Comparison of ENCODE assay signal across 13 cellular contexts in genomic region chr15:25852696-25853524, GRCh38. TPM values are rescaled to one million over a fixed set of nuclear protein-coding genes. Genes with fewer than 3 reads are reported as not detected.
A peak's percentile ranks its signal among the peaks of the same experiment; 100 is the strongest.
DNase-seq lines count a peak whose midpoint lies in the region; ATAC-seq, FAIRE-seq and TF ChIP-seq lines count a peak whose summit lies in the region.
"Had no signal": no experiment of that assay in that cellular context is flagged by ENCODE, and none has a peak within 500 bp of the region (broad histone marks: within the 10 kb centered on the region; RNA-seq: fewer than 3 reads in every experiment).

No MANE protein-coding gene starts in this region.

- peaks cover 31% of the 10 kb centered on the region for H3K36me3 Mint-ChIP-seq in CD8-positive, alpha-beta T cell
- no peaks in the 10 kb centered on the region for H3K36me3 Mint-ChIP-seq in neural progenitor cell

- H2BK120ac ChIP-seq in IMR-90 (ENCODE audit: low read depth, low read length): peak overlapping the region; percentile 6

- H3K4me3 ChIP-seq in CD8-positive, alpha-beta T cell (ENCODE audit: low read depth, low read length): no peak overlapping the region
- H3K4me3 ChIP-seq in IMR-90 (ENCODE audit: insufficient read depth, low read depth, low read length): no peak overlapping the region
- H3K4me3 ChIP-seq in GM12878: no peak overlapping the region
- H3K4me3 ChIP-seq in neural progenitor cell: no peak overlapping the region
- H3K4me3 ChIP-seq in upper lobe of right lung: no peak overlapping the region
- H3K4me3 ChIP-seq: lower lobe of right lung, psoas muscle had no signal

- SMC1A ChIA-PET in GM12878 (lab: Charles Lee; ENCODE audit: uncharacterized antibody, unreplicated experiment): interaction anchor here (1.0 kb wide), 1 partner anchor 41 kb away, joined by 3 read pairs; no protein-coding TSS in a partner anchor

- peak overlapping the region; percentile 36; the same call in 1 of the 2 replicates for H3K18ac ChIP-seq in IMR-90 (ENCODE audit: low read depth, low read length)

- peak overlapping the region; percentile 39; the same call in 1 of the 2 replicates for H4K91ac ChIP-seq in IMR-90 (ENCODE audit: insufficient read depth, low read depth, low read length)

- no peak overlapping the region for H3K27ac ChIP-seq in CD8-positive, alpha-beta T cell (ENCODE audit: low read depth, low read length)
- H3K27ac ChIP-seq in IMR-90 (ENCODE audit: insufficient read depth, low read length) (no peak overlapping the region), GM12878 (ENCODE audit: control insufficient read depth, insufficient read depth) (no peak overlapping the region), neural progenitor cell (no peak overlapping the region), upper lobe of right lung (no peak overlapping the region)
- H3K27ac ChIP-seq: lower lobe of right lung, psoas muscle had no signal

- peaks cover 6 to 67% of the 10 kb centered on the region in 2 experiments; a peak in 3 of 4 replicates for H3K79me1 ChIP-seq in IMR-90 (ENCODE audit: low read depth in 1 of 2, low read length in 2 of 2)

- peak overlapping the region; percentile 27 for H2BK5ac ChIP-seq in IMR-90 (ENCODE audit: low read depth, low read length, poor library complexity, severe bottlenecking)

- H4K5ac ChIP-seq in IMR-90 (ENCODE audit: low read depth, low read length): peak overlapping the region; percentile 44

- TF ChIP-seq CTCF in CD8-positive, alpha-beta T cell (IDR thresholded peaks at IDR 0.05): no peak
- TF ChIP-seq CTCF in IMR-90 (conservative IDR thresholded peaks at IDR 0.05; ENCODE audit: low read depth, low read length) (no peak), GM12878 (IDR thresholded peaks at IDR 0.05 in 2 of 3, conservative IDR thresholded peaks at IDR 0.05 in 1 of 3; ENCODE audit: control insufficient read depth in 2 of 3, extremely low read depth in 1 of 3, insufficient read depth in 1 of 3, low read depth in 3 of 3, low read length in 3 of 3) (no peak), neural progenitor cell (IDR thresholded peaks at IDR 0.05) (no peak), upper lobe of right lung (IDR thresholded peaks at IDR 0.05) (no peak)

- H3F3A ChIP-seq in neural progenitor cell (ENCODE audit: low read depth): peaks cover 16% of the 10 kb centered on the region

- dilution Hi-C loops in IMR-90 (cut with HindIII; ENCODE audit: low sequenced_read_pairs, unreplicated experiment): no loop called here

- H3K9me3 ChIP-seq in CD8-positive, alpha-beta T cell (ENCODE audit: low read length): no peaks in the 10 kb centered on the region
- H3K9me3 ChIP-seq in IMR-90 (ENCODE audit: control insufficient read depth, insufficient read depth, low read length) (no peaks in the 10 kb centered on the region), GM12878 (replicated peaks; ENCODE audit: control insufficient read depth, insufficient read depth, low read length) (no peaks in the 10 kb centered on the region; the same call in 2 of the 3 replicates), neural progenitor cell (ENCODE audit: low read depth) (no peaks in the 10 kb centered on the region), upper lobe of right lung (no peaks in the 10 kb centered on the region)
- H3K9me3 ChIP-seq: lower lobe of right lung, psoas muscle had no signal

- BruUV-seq in IMR-90 (replicated peaks; lab: Mats Ljungman, UMichigan) (no TSS peak), GM12878 (replicated peaks; lab: Mats Ljungman, UMichigan) (no TSS peak)

- TF ChIP-seq RAD21 in IMR-90 (IDR thresholded peaks at IDR 0.05; ENCODE audit: low read length) (no peak), GM12878 (IDR thresholded peaks at IDR 0.05; ENCODE audit: insufficient read depth, low read depth, low read length) (no peak)

- peaks cover under 1% of the 10 kb centered on the region; the same call in 1 of the 2 replicates for H4K20me1 ChIP-seq in IMR-90 (ENCODE audit: insufficient read depth, low read length)
- no peaks in the 10 kb centered on the region for H4K20me1 ChIP-seq in GM12878 (ENCODE audit: control insufficient read depth, insufficient read depth)
- H4K20me1 ChIP-seq in neural progenitor cell (ENCODE audit: low read depth): no peaks in the 10 kb centered on the region

- H2AK5ac ChIP-seq in IMR-90 (ENCODE audit: low read depth, low read length): no peak overlapping the region

- no peaks in the 10 kb centered on the region for H3K27me3 Mint-ChIP-seq in CD8-positive, alpha-beta T cell (ENCODE audit: low read depth)
- peaks cover 3% of the 10 kb centered on the region for H3K27me3 Mint-ChIP-seq in neural progenitor cell (ENCODE audit: insufficient read depth, low read depth)

- H2AFZ ChIP-seq in IMR-90 (replicated peaks; ENCODE audit: low read length, poor library complexity): no peak overlapping the region
- no peak overlapping the region for H2AFZ ChIP-seq in GM12878 (ENCODE audit: control insufficient read depth, low read depth, low read length)
- H2AFZ ChIP-seq in neural progenitor cell (replicated peaks): no peak overlapping the region

- H3K79me2 ChIP-seq in GM12878 (ENCODE audit: control insufficient read depth, insufficient read depth, low read length) (no peaks in the 10 kb centered on the region), neural progenitor cell (ENCODE audit: low read depth) (no peaks in the 10 kb centered on the region)

- 0 out of 4 replicates have a peak overlapping the region, but pooled peaks of 1 of the 2 experiments have one; percentile 2 for H4K8ac ChIP-seq in IMR-90 (ENCODE audit: low read depth in 2 of 2, low read length in 2 of 2)

- H3K9ac ChIP-seq in IMR-90 (ENCODE audit: low read depth, low read length) (no peak overlapping the region; the same call in 1 of the 2 replicates), GM12878 (ENCODE audit: control insufficient read depth, insufficient read depth, low read length) (no peak overlapping the region), neural progenitor cell (no peak overlapping the region)

- H3K4me1 Mint-ChIP-seq in CD8-positive, alpha-beta T cell (ENCODE audit: low read depth): peaks cover 90% of the 10 kb centered on the region
- peaks cover 34% of the 10 kb centered on the region for H3K4me1 Mint-ChIP-seq in neural progenitor cell

- H3K4me3 Mint-ChIP-seq in CD8-positive, alpha-beta T cell: peak overlapping the region; percentile 50
- no peak overlapping the region for H3K4me3 Mint-ChIP-seq in neural progenitor cell

- DNase-seq in CD8-positive, alpha-beta T cell: no peak
- DNase-seq in IMR-90 (no peak), GM12878 (ENCODE audit: low read depth, low spot score) (no peak), neural progenitor cell (ENCODE audit: low spot score) (no peak), nucleus accumbens (lab: John Stamatoyannopoulos, UW) (no peak), upper lobe of right lung (no peak)
- DNase-seq in stimulated activated CD4-positive, alpha-beta T cell treated with anti-CD3 and anti-CD28 coated beads, Interleukin-2, amount 100 ng/mL, for 24 hours: no peak
- no peak for DNase-seq in activated CD4-positive, CD25-positive, alpha-beta regulatory T cell treated with anti-CD3 and anti-CD28 coated beads, Interleukin-2, amount 50 U/mL, for 72 hours
- DNase-seq: activated CD8-positive, alpha-beta memory T cell treated with anti-CD3 and anti-CD28 coated beads, Interleukin-2, amount 50 U/mL, for 48 hours; lower lobe of right lung; NCI-H1417 treated with DMSO at 0.1 percent for 48 hours; psoas muscle had no signal

- intact Hi-C loops in CD8-positive, alpha-beta T cell (cut with DNase I, micrococcal nuclease): loop anchor here (5.0 kb wide), 3 partner anchors 79 to 416 kb away; partner anchors contain the start of gene UBE3A (in 1 of the 2)
- intact Hi-C loops in IMR-90 (cut with micrococcal nuclease): loop anchor here (5.0 kb wide), 1 partner anchor 116 kb away; no protein-coding TSS in a partner anchor
- intact Hi-C loops in GM12878 (cut with micrococcal nuclease; ENCODE audit: unreplicated experiment): loop anchor here (5.0 kb wide), 2 partner anchors 61 to 79 kb away; no protein-coding TSS in a partner anchor
- intact Hi-C loops in upper lobe of right lung (cut with DNase I): no loop called here

- no peak overlapping the region for H3K56ac ChIP-seq in IMR-90 (ENCODE audit: extremely low read depth, insufficient read depth, low read length)

- no peak for TF ChIP-seq EP300 in GM12878 (IDR thresholded peaks at IDR 0.05; ENCODE audit: borderline replicate concordance in 1 of 2, control insufficient read depth in 1 of 2, low read depth in 2 of 2, low read length in 2 of 2)

- H2BK20ac ChIP-seq in IMR-90 (ENCODE audit: low read depth, low read length): peak overlapping the region; percentile 43

- H3K27me3 ChIP-seq in CD8-positive, alpha-beta T cell (ENCODE audit: insufficient read depth, low read length): no peaks in the 10 kb centered on the region
- H3K27me3 ChIP-seq in IMR-90 (ENCODE audit: control insufficient read depth, insufficient read depth, low read length): no peaks in the 10 kb centered on the region
- no peaks in the 10 kb centered on the region for H3K27me3 ChIP-seq in GM12878 (replicated peaks in 1 of 2; ENCODE audit: control insufficient read depth in 2 of 2, insufficient read depth in 2 of 2, low read length in 1 of 2)
- H3K27me3 ChIP-seq in neural progenitor cell: no peaks in the 10 kb centered on the region
- no peaks in the 10 kb centered on the region for H3K27me3 ChIP-seq in upper lobe of right lung

- TF ChIP-seq POLR2A in IMR-90 (IDR thresholded peaks at IDR 0.05; ENCODE audit: low read depth, low read length) (no peak), GM12878 (IDR thresholded peaks at IDR 0.05; ENCODE audit: low read depth, low read length) (no peak)

- CTCF ChIA-PET in CD8-positive, alpha-beta T cell (lab: Charles Lee): interaction anchor here (0.9 kb wide), 1 partner anchor 69 kb away, joined by 3 read pairs; no protein-coding TSS in a partner anchor
- CTCF ChIA-PET in IMR-90 (lab: Yijun Ruan, JAX) (interaction anchor here (0.6 to 2.9 kb wide), 2 partner anchors 66 to 81 kb away, joined by 3 to 11 read pairs; no protein-coding TSS in a partner anchor), GM12878 (lab: Yijun Ruan, JAX) (no interaction called here)

- in situ Hi-C loops in IMR-90 (cut with MboI; ENCODE audit: low sequenced_read_pairs): no loop called here
- in situ Hi-C loops in GM12878 (cut with MboI): no loop called here

- H3K27ac Mint-ChIP-seq in CD8-positive, alpha-beta T cell: peak overlapping the region; percentile 98
- peak overlapping the region; percentile 35 for H3K27ac Mint-ChIP-seq in neural progenitor cell

- RAD21 ChIA-PET in GM12878 (lab: Charles Lee; ENCODE audit: unreplicated experiment): no interaction called here

- no peaks in the 10 kb centered on the region for H3K9me3 Mint-ChIP-seq in CD8-positive, alpha-beta T cell
- no peaks in the 10 kb centered on the region for H3K9me3 Mint-ChIP-seq in neural progenitor cell

- peaks cover 76% of the 10 kb centered on the region for H3K4me1 ChIP-seq in CD8-positive, alpha-beta T cell (ENCODE audit: insufficient read depth, low read length)
- H3K4me1 ChIP-seq in IMR-90 (ENCODE audit: control insufficient read depth, insufficient read depth, low read length) (peaks cover 18% of the 10 kb centered on the region), GM12878 (ENCODE audit: control insufficient read depth, insufficient read depth, low read length) (peaks cover 19% of the 10 kb centered on the region), neural progenitor cell (peaks cover 24% of the 10 kb centered on the region), upper lobe of right lung (peaks cover 42% of the 10 kb centered on the region)

- no peaks in the 10 kb centered on the region for H3K36me3 ChIP-seq in CD8-positive, alpha-beta T cell (ENCODE audit: insufficient read depth, low read length)
- H3K36me3 ChIP-seq in IMR-90 (ENCODE audit: control insufficient read depth, insufficient read depth, low read length): no peaks in the 10 kb centered on the region
- no peaks in the 10 kb centered on the region for H3K36me3 ChIP-seq in GM12878 (ENCODE audit: control insufficient read depth in 2 of 2, insufficient read depth in 2 of 2, low read length in 1 of 2)
- H3K36me3 ChIP-seq in neural progenitor cell: no peaks in the 10 kb centered on the region
- no peaks in the 10 kb centered on the region for H3K36me3 ChIP-seq in upper lobe of right lung
- H3K36me3 ChIP-seq: lower lobe of right lung had no signal

- POLR2A ChIA-PET in CD8-positive, alpha-beta T cell (lab: Charles Lee): interaction anchor here (1.0 to 1.1 kb wide), 2 partner anchors 10 to 42 kb away, joined by 3 to 4 read pairs; partner anchors contain the start of gene ATP10A
- POLR2A ChIA-PET in IMR-90 (lab: Charles Lee; ENCODE audit: unreplicated experiment): interaction anchor here (0.6 kb wide), 1 partner anchor 15 kb away, joined by 3 read pairs; no protein-coding TSS in a partner anchor
- POLR2A ChIA-PET in GM12878 (lab: Charles Lee): no interaction called here

- H3K4ac ChIP-seq in IMR-90 (ENCODE audit: low read depth, low read length): peak overlapping the region; percentile 60; the same call in 1 of the 2 replicates

- no peak overlapping the region for H2BK15ac ChIP-seq in IMR-90 (ENCODE audit: low read depth, low read length)

- ATAC-seq in CD8-positive, alpha-beta T cell: no peak
- ATAC-seq in IMR-90 (ENCODE audit: low read depth): no peak
- no peak for ATAC-seq in GM12878
- ATAC-seq in upper lobe of right lung: no peak
- ATAC-seq: lower lobe of right lung, psoas muscle had no signal

- H3K23ac ChIP-seq in IMR-90 (ENCODE audit: low read depth, low read length): peak overlapping the region; percentile 41; the same call in 1 of the 2 replicates

- H3K4me2 ChIP-seq in IMR-90 (ENCODE audit: low read depth, low read length) (no peak overlapping the region; the same call in 1 of the 2 replicates), GM12878 (ENCODE audit: control insufficient read depth, insufficient read depth) (0 out of 2 replicates have a peak overlapping the region, but pooled peaks have one; percentile 3), neural progenitor cell (no peak overlapping the region)

- H2AK9ac ChIP-seq in IMR-90 (replicated peaks; ENCODE audit: low read depth, low read length, poor library complexity): no peak overlapping the region

- no CpG with 5 or more reads among the region's 4 CpGs for WGBS in IMR-90 (ENCODE audit: extremely low coverage in 2 of 2, insufficient read length in 1 of 2), 2 experiments
- 1% methylated on average over 4 of the region's 4 CpGs for WGBS in GM12878 (ENCODE audit: insufficient coverage, insufficient replicate concordance, low lambda C conversion rate, missing lambda C conversion rate)

- H3K9me1 ChIP-seq in IMR-90 (ENCODE audit: insufficient read depth, low read length): peaks cover 17% of the 10 kb centered on the region

- H3K14ac ChIP-seq in IMR-90 (replicated peaks; ENCODE audit: low read depth, low read length): 0 out of 2 replicates have a peak overlapping the region, but pooled peaks have one; percentile 7

- no peak for FAIRE-seq in GM12878 (lab: Jason Lieb, UNC)

RNA-seq across cellular contexts. Expression of gene ATP10A, which starts 10.2 kb away (rescaled TPM):
- 10 to 100 TPM; 17.6 to 18.5 TPM for total RNA-seq in CD8-positive, alpha-beta T cell
- 12.8 and 13.8 TPM in 2 replicates for total RNA-seq in IMR-90 (2012; rRNA removed)
- polyA plus RNA-seq in IMR-90 (2012; rRNA removed): 16.0 and 16.9 TPM in 2 replicates
- polyA plus RNA-seq in IMR-90 (2012; cell fraction: cytosol; rRNA removed): 8.3 and 9.4 TPM in 2 replicates
- 23.5 and 28.3 TPM in 2 replicates for polyA plus RNA-seq in IMR-90 (2012; cell fraction: nucleus; rRNA removed; ENCODE audit: low replicate concordance)
- total RNA-seq in GM12878 (2013; cell fraction: nucleolus; rRNA removed): 11.9 and 15.8 TPM in 2 replicates
- total RNA-seq in GM12878 (2014; rRNA removed): 0.49 and 0.51 TPM in 2 replicates
- 0.23 and 0.27 TPM in 2 replicates for total RNA-seq in GM12878 (2014; rRNA removed; fragmentation: Illumina TruSeq; extraction: Trizol)
- total RNA-seq in GM12878 (2021): 1.1 and 1.5 TPM in 2 replicates
- polyA plus RNA-seq in GM12878 (2011; ENCODE audit: low read depth): not detected
- not detected in 2 replicates for polyA plus RNA-seq in GM12878 (2011; rRNA removed)
- polyA plus RNA-seq in GM12878 (2011; cell fraction: cytosol; rRNA removed): 0.01 and 0.02 TPM in 2 replicates
- polyA plus RNA-seq in GM12878 (2011; cell fraction: nucleus; rRNA removed): 0.01 TPM in 2 replicates
- polyA plus RNA-seq in GM12878 (2012): 0.07 and 0.12 TPM in 2 replicates
- 0.35 and 0.38 TPM in 2 replicates for polyA plus RNA-seq in GM12878 (2014; fragmentation: Illumina TruSeq; extraction: Trizol)
- under 1 TPM in 1 of 2 experiments, not detected in 1; 0.07 TPM for polyA plus RNA-seq in GM12878 (2014; fragmentation: Nextera tagmentation; extraction: Ambion mirVana)
- polyA plus RNA-seq in GM12878 (2014; rRNA removed): 0.39 and 0.45 TPM in 2 replicates
- polyA plus RNA-seq in GM12878 (2016; fragmentation: Nextera tagmentation; extraction: Ambion mirVana): under 1 TPM; 0.04 to 0.11 TPM
- not detected in 2 replicates for polyA minus RNA-seq in GM12878 (2011; rRNA and poly(A)+ RNA removed)
- polyA minus RNA-seq in GM12878 (2011; cell fraction: cytosol; rRNA and poly(A)+ RNA removed): not detected in 2 replicates
- not detected in 2 replicates for polyA minus RNA-seq in GM12878 (2011; cell fraction: nucleus; rRNA and poly(A)+ RNA removed)
- 0.32 and 0.59 TPM in 2 replicates for total RNA-seq in neural progenitor cell (ENCODE audit: low replicate concordance)
- 31.1 TPM for total RNA-seq in upper lobe of right lung
- total RNA-seq: dermis microvascular lymphatic vessel endothelial cell had no signal
